In genomic region chr10:44862006-44862751, GRCh38 we compare ENCODE assay signal across 32 cellular contexts. TPM values are rescaled to one million over a fixed set of nuclear protein-coding genes. Genes with fewer than 3 reads are reported as not detected.
DNase-seq lines count a peak whose midpoint lies in the region; ATAC-seq and TF ChIP-seq lines count a peak whose summit lies in the region.
"Had no signal": no experiment of that assay in that cellular context is flagged by ENCODE, and none has a peak within 500 bp of the region (broad histone marks: within the 10 kb centered on the region; RNA-seq: fewer than 3 reads in every experiment).

No MANE protein-coding gene starts in this region.

- H3F3A ChIP-seq in neural progenitor cell (ENCODE audit: low read depth), result peaks cover 23% of the 10 kb centered on the region

- 86 to 93% methylated on average over 7 to 12 of the region's 12 CpGs for WGBS in endodermal cell (ENCODE audit: insufficient coverage in 1 of 2, insufficient read length in 1 of 2), 2 experiments

- H4K20me1 ChIP-seq in Karpas-422 (ENCODE audit: insufficient read depth, low read depth, low read length) (no peaks in the 10 kb centered on the region), neural progenitor cell (ENCODE audit: low read depth) (peaks cover 4% of the 10 kb centered on the region)

- peaks cover 68% of the 10 kb centered on the region for H3K27me3 Mint-ChIP-seq in endodermal cell (ENCODE audit: insufficient read depth)
- H3K27me3 Mint-ChIP-seq in neural progenitor cell (ENCODE audit: insufficient read depth, low read depth), result peaks cover 14% of the 10 kb centered on the region

- H3K4me1 ChIP-seq in Karpas-422 (ENCODE audit: low read length) (peaks cover 18% of the 10 kb centered on the region), endodermal cell (ENCODE audit: control insufficient read depth, insufficient read depth, low read length) (no peaks in the 10 kb centered on the region), neural progenitor cell (peaks cover 20% of the 10 kb centered on the region)
- H3K4me1 ChIP-seq: breast epithelium, uterus had no signal

- no peaks in the 10 kb centered on the region for H3K36me3 Mint-ChIP-seq in endodermal cell (ENCODE audit: low read depth)
- H3K36me3 Mint-ChIP-seq in neural progenitor cell, result no peaks in the 10 kb centered on the region

- no peak for DNase-seq in Karpas-422
- DNase-seq in endodermal cell, result peak; percentile 46
- no peak for DNase-seq in neural progenitor cell (ENCODE audit: low spot score)
- no peak for DNase-seq in posterior cingulate gyrus
- DNase-seq in erythroblast (lab: John Stamatoyannopoulos, UW), result no peak
- DNase-seq in activated CD4-positive, alpha-beta T cell treated with anti-CD3 and anti-CD28 coated beads for 4 hours, result no peak
- DNase-seq: ACHN; activated CD4-positive, alpha-beta T cell treated with anti-CD3 and anti-CD28 coated beads for 1 hour; activated effector memory CD4-positive, alpha-beta T cell treated with anti-CD3 and anti-CD28 coated beads, Interleukin-2, amount 50 U/mL, for 16 hours; adrenal gland; Calu3; colonic mucosa; NCI-H187; NCI-H2171 treated with DMSO at 0.1 percent for 48 hours; NCI-H526; occipital lobe; retina; stimulated activated CD4-positive, alpha-beta T cell treated with anti-CD3 and anti-CD28 coated beads, Interleukin-2, amount 100 ng/mL, for 48 hours; substantia nigra had no signal

- H3K4me2 ChIP-seq in Karpas-422 (ENCODE audit: low read depth, low read length, poor library complexity, severe bottlenecking), result peak overlapping the region; percentile 17
- H3K4me2 ChIP-seq in neural progenitor cell, result no peak overlapping the region
- H3K4me2 ChIP-seq: KMS-11 had no signal

- H3K4me3 ChIP-seq in Karpas-422 (ENCODE audit: low read length) (no peak overlapping the region), endodermal cell (ENCODE audit: low read length) (no peak overlapping the region), neural progenitor cell (no peak overlapping the region)
- H3K4me3 ChIP-seq: adrenal gland, breast epithelium, colonic mucosa, Peyer's patch, uterus had no signal

- H3K9me3 ChIP-seq in Karpas-422 (ENCODE audit: low read length) (no peaks in the 10 kb centered on the region), endodermal cell (ENCODE audit: control insufficient read depth, low read length) (no peaks in the 10 kb centered on the region), neural progenitor cell (ENCODE audit: low read depth) (no peaks in the 10 kb centered on the region)
- H3K9me3 ChIP-seq: adrenal gland, breast epithelium, colonic mucosa, Peyer's patch, uterus had no signal

- no peak for TF ChIP-seq CTCF in C4-2B (conservative IDR thresholded peaks at IDR 0.05)
- no peak for TF ChIP-seq CTCF in endodermal cell (conservative IDR thresholded peaks at IDR 0.05)
- no peak for TF ChIP-seq CTCF in neural progenitor cell (IDR thresholded peaks at IDR 0.05)

- H3K9ac ChIP-seq in Karpas-422 (ENCODE audit: low read length) (no peak overlapping the region), endodermal cell (ENCODE audit: extremely low read depth, low read length, poor library complexity, severe bottlenecking) (no peak overlapping the region), neural progenitor cell (no peak overlapping the region)
- H3K9ac ChIP-seq: KMS-11 had no signal

- no peak for TF ChIP-seq POLR2A in erythroblast (IDR thresholded peaks at IDR 0.05; ENCODE audit: low read length)

- H3K4me1 Mint-ChIP-seq in endodermal cell (peaks cover 23% of the 10 kb centered on the region), neural progenitor cell (peaks cover 36% of the 10 kb centered on the region)

- H3K36me3 ChIP-seq in Karpas-422 (ENCODE audit: insufficient read depth, low read length), result no peaks in the 10 kb centered on the region
- no peaks in the 10 kb centered on the region for H3K36me3 ChIP-seq in endodermal cell (ENCODE audit: control insufficient read depth, insufficient read depth, low read length)
- H3K36me3 ChIP-seq in neural progenitor cell, result no peaks in the 10 kb centered on the region
- H3K36me3 ChIP-seq: adrenal gland, breast epithelium, colonic mucosa, Peyer's patch, uterus had no signal

- 0 out of 2 replicates have a peak overlapping the region, but pooled peaks have one; percentile 1 for H3K27ac ChIP-seq in C4-2B
- H3K27ac ChIP-seq in Karpas-422 (ENCODE audit: low read length), result no peak overlapping the region
- H3K27ac ChIP-seq in endodermal cell (ENCODE audit: low read depth, low read length), result no peak overlapping the region
- H3K27ac ChIP-seq in neural progenitor cell, result no peak overlapping the region
- H3K27ac ChIP-seq: adrenal gland, colonic mucosa, KMS-11, Peyer's patch, uterus had no signal

- intact Hi-C loops in posterior cingulate gyrus (cut with DNase I), result loop anchor here (5.0 kb wide), 1 partner anchor 475 kb away; the partner anchor contains the start of gene CXCL12

- no peaks in the 10 kb centered on the region for H3K9me2 ChIP-seq in Karpas-422 (replicated peaks; ENCODE audit: insufficient read depth, low read length)

- no peak for ATAC-seq in HG03342 (IDR thresholded peaks at IDR 0.05; ENCODE audit: unreplicated experiment)
- ATAC-seq: stimulated activated effector memory CD8-positive, alpha-beta T cell treated with anti-CD3 and anti-CD28 coated beads, Interleukin-12 subunit alpha, Interleukin-12 subunit beta, amount 100 ng/mL, for 72 hours had no signal

- H3K27me3 ChIP-seq in Karpas-422 (ENCODE audit: low read length), result no peaks in the 10 kb centered on the region
- H3K27me3 ChIP-seq in endodermal cell (ENCODE audit: control insufficient read depth, insufficient read depth, low read length, poor library complexity, severe bottlenecking), result peaks cover 50% of the 10 kb centered on the region
- peaks cover 56% of the 10 kb centered on the region for H3K27me3 ChIP-seq in neural progenitor cell
- H3K27me3 ChIP-seq: breast epithelium, colonic mucosa, uterus had no signal

- H3K4me3 Mint-ChIP-seq in endodermal cell, result no peak overlapping the region
- H3K4me3 Mint-ChIP-seq in neural progenitor cell, result no peak overlapping the region
- H3K4me3 Mint-ChIP-seq: stimulated activated effector memory CD8-positive, alpha-beta T cell treated with anti-CD3 and anti-CD28 coated beads, Interleukin-12 subunit alpha, Interleukin-12 subunit beta, amount 100 ng/mL, for 72 hours; T-helper 1 cell treated with Interleukin-12 subunit alpha and Interleukin-12 subunit beta and Interleukin-4 antibody, amounts not matched to agents 30 μg/mL and 1 μg/mL, for 36 hours had no signal

- no peak overlapping the region for H2AFZ ChIP-seq in Karpas-422 (ENCODE audit: low read length)
- H2AFZ ChIP-seq in neural progenitor cell (replicated peaks), result no peak overlapping the region

- no peaks in the 10 kb centered on the region for H3K9me3 Mint-ChIP-seq in endodermal cell
- peaks cover 4% of the 10 kb centered on the region for H3K9me3 Mint-ChIP-seq in neural progenitor cell
- H3K9me3 Mint-ChIP-seq: stimulated activated effector memory CD8-positive, alpha-beta T cell treated with anti-CD3 and anti-CD28 coated beads, Interleukin-12 subunit alpha, Interleukin-12 subunit beta, amount 100 ng/mL, for 72 hours; T-helper 1 cell treated with Interleukin-12 subunit alpha and Interleukin-12 subunit beta and Interleukin-4 antibody, amounts not matched to agents 30 μg/mL and 1 μg/mL, for 36 hours had no signal

- H3K79me2 ChIP-seq in Karpas-422 (ENCODE audit: low read length) (no peaks in the 10 kb centered on the region), neural progenitor cell (ENCODE audit: low read depth) (no peaks in the 10 kb centered on the region)

- H3K27ac Mint-ChIP-seq in endodermal cell (no peak overlapping the region), neural progenitor cell (peak overlapping the region; percentile 5)
- H3K27ac Mint-ChIP-seq: stimulated activated effector memory CD8-positive, alpha-beta T cell treated with anti-CD3 and anti-CD28 coated beads, Interleukin-12 subunit alpha, Interleukin-12 subunit beta, amount 100 ng/mL, for 72 hours; T-helper 1 cell treated with Interleukin-12 subunit alpha and Interleukin-12 subunit beta and Interleukin-4 antibody, amounts not matched to agents 30 μg/mL and 1 μg/mL, for 36 hours had no signal

RNA-seq across cellular contexts. Expression of gene TMEM72, which starts 49.0 kb away (rescaled TPM):
- not detected in 2 replicates for total RNA-seq in Karpas-422 (2014; rRNA removed; shearing (Covaris generic); ENCODE audit: low replicate concordance)
- not detected for total RNA-seq in endodermal cell
- polyA plus RNA-seq in endodermal cell (2013, experiment 1 of 2), result 0.21 TPM
- 0.12 TPM for polyA plus RNA-seq in endodermal cell (2013, experiment 2 of 2)
- not detected in 2 replicates for total RNA-seq in neural progenitor cell (ENCODE audit: low replicate concordance)
- total RNA-seq: adrenal gland, breast epithelium, Calu3, glomerular endothelial cell, kidney epithelial cell, lung microvascular endothelial cell, SK-MEL-5 had no signal
- polyA plus RNA-seq: adrenal gland, BJ had no signal
